In the genomic region with DNA sequence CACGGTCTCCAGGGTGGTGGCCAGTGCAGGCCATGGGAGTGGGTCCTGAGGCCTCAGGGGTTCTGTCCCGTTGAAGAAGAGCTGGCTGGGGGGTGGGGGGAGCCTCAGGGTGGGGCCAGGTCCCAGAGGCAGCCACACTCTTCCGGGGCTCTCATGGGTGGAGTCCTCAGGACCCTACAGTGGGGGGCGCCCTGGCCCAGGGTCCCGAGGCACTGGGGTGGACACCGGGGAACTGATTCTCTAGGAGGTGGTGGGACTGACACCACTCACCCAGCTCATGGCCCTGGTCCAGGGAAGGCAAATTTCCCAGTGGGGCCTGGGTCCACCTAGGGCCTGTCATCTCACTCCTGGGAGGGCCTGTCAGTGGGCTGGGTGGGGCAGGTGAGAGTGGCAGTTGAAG, we compare ENCODE assay signal across 2 cellular contexts.
TF ChIP-seq lines count a peak whose summit lies in the region.

No MANE protein-coding gene starts in this region.

TF ChIP-seq in SK-N-SH, 30 proteins besides CTCF, POLR2A, EP300 and RAD21:
- TF ChIP-seq RCOR1 (IDR thresholded peaks at IDR 0.05; ENCODE audit: low read length) (no peak), GABPA (IDR thresholded peaks at IDR 0.05; ENCODE audit: low read depth) (no peak), SIN3A (IDR thresholded peaks at IDR 0.05; ENCODE audit: borderline replicate concordance, low read depth, low read length) (no peak), EZH2phosphoT487 (IDR thresholded peaks at IDR 0.05; ENCODE audit: borderline replicate concordance, low read depth) (no peak), FOSL2 (IDR thresholded peaks at IDR 0.05; ENCODE audit: borderline replicate concordance, low read depth) (no peak), FOXM1 (IDR thresholded peaks at IDR 0.05; ENCODE audit: low read depth) (no peak), TCF12 (IDR thresholded peaks at IDR 0.05) (no peak), MXI1 (IDR thresholded peaks at IDR 0.05; ENCODE audit: low read depth, low read length) (no peak), REST (IDR thresholded peaks at IDR 0.05; ENCODE audit: low read depth, low read length) (no peak), JUND (IDR thresholded peaks at IDR 0.05) (no peak), TEAD4 (IDR thresholded peaks at IDR 0.05; ENCODE audit: borderline replicate concordance, insufficient read depth) (no peak), GATA2 (CRISPR knock-in tag; IDR thresholded peaks at IDR 0.05) (no peak)

TF ChIP-seq in SK-N-SH treated with all-trans-retinoic acid at 6 μM for 48 hours, 23 proteins besides CTCF, POLR2A, EP300 and RAD21:
- TF ChIP-seq, protein P1, sequence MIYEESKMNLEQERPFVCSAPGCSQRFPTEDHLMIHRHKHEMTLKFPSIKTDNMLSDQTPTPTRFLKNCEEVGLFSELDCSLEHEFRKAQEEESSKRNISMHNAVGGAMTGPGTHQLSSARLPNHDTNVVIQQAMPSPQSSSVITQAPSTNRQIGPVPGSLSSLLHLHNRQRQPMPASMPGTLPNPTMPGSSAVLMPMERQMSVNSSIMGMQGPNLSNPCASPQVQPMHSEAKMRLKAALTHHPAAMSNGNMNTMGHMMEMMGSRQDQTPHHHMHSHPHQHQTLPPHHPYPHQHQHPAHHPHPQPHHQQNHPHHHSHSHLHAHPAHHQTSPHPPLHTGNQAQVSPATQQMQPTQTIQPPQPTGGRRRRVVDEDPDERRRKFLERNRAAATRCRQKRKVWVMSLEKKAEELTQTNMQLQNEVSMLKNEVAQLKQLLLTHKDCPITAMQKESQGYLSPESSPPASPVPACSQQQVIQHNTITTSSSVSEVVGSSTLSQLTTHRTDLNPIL (CRISPR knock-in tag; IDR thresholded peaks at IDR 0.05; ENCODE audit: low read depth) = no peak
- no peak for TF ChIP-seq BACH2 (CRISPR knock-in tag; IDR thresholded peaks at IDR 0.05; ENCODE audit: borderline replicate concordance)
- TF ChIP-seq TSHZ2 (CRISPR knock-in tag; IDR thresholded peaks at IDR 0.05) = no peak
- TF ChIP-seq ESRRG (CRISPR knock-in tag; IDR thresholded peaks at IDR 0.05) = no peak
TF ChIP-seq in SK-N-SH treated with all-trans-retinoic acid at 6 μM for 48 hours: peak in this region for 0.
